Comparison of ENCODE assay signal across 6 cellular contexts in genomic region chrX:2214138-2214823, GRCh38.
DNase-seq lines count a peak whose midpoint lies in the region; ATAC-seq and TF ChIP-seq lines count a peak whose summit lies in the region.
"Not testable (repeated sequence)": the region's sequence is repeated elsewhere in the genome, so short reads cannot be mapped to it uniquely, and the experiment has no call there.

No MANE protein-coding gene starts in this region.

- not testable (repeated sequence) for ATAC-seq in GM23338; WTC11; memory B cell (ENCODE audit: low read depth); natural killer cell

- not testable (repeated sequence) for H3K4me2 ChIP-seq in GM23338; neuronal stem cell (ENCODE audit: insufficient read depth, low read length, poor library complexity, severe bottlenecking)

- not testable (repeated sequence) for H3K79me1 ChIP-seq in neuronal stem cell (ENCODE audit: low read depth, low read length)

- not testable (repeated sequence) for DNase-seq in GM23338 (ENCODE audit: low spot score); WTC11 (ENCODE audit: low spot score); activated naive CD8-positive, alpha-beta T cell treated with anti-CD3 and anti-CD28 coated beads for 36 hours; memory B cell (ENCODE audit: low spot score in 2 of 2); natural killer cell; neuronal stem cell (ENCODE audit: low spot score)

- CTCF ChIA-PET in WTC11 (lab: Charles Lee): not testable (repeated sequence)

- H3K14ac ChIP-seq in neuronal stem cell (ENCODE audit: low read length): not testable (repeated sequence)

- not testable (repeated sequence) for H2BK5ac ChIP-seq in neuronal stem cell (ENCODE audit: low read length)

- H4K91ac ChIP-seq in neuronal stem cell (ENCODE audit: low read depth, low read length, poor library complexity): not testable (repeated sequence)

- H2BK120ac ChIP-seq in neuronal stem cell (ENCODE audit: low read depth, low read length): not testable (repeated sequence)

- not testable (repeated sequence) for H3K9ac ChIP-seq in neuronal stem cell (ENCODE audit: low read depth, low read length, poor library complexity)

- H3F3A ChIP-seq in GM23338 (replicated peaks; ENCODE audit: low read depth): not testable (repeated sequence)

- TF ChIP-seq CTCF in GM23338 (conservative IDR thresholded peaks at IDR 0.05; ENCODE audit: low read depth in 2 of 2); WTC11 (IDR thresholded peaks at IDR 0.05); natural killer cell (IDR thresholded peaks at IDR 0.05): not testable (repeated sequence)

- H3K79me2 ChIP-seq in GM23338 (replicated peaks; ENCODE audit: insufficient read depth): not testable (repeated sequence)

- not testable (repeated sequence) for H3K18ac ChIP-seq in neuronal stem cell (ENCODE audit: low read length)

- not testable (repeated sequence) for H2BK15ac ChIP-seq in neuronal stem cell (ENCODE audit: low read length)

- not testable (repeated sequence) for H3K27me3 Mint-ChIP-seq in GM23338 (ENCODE audit: insufficient read depth, low read depth, poor library complexity); WTC11 (ENCODE audit: low read depth); activated naive CD8-positive, alpha-beta T cell treated with anti-CD3 and anti-CD28 coated beads for 36 hours; memory B cell; natural killer cell (ENCODE audit: low read depth in 2 of 2)

- H3K9me3 ChIP-seq in neuronal stem cell (replicated peaks in 1 of 2; ENCODE audit: control insufficient read depth in 2 of 2, insufficient read depth in 1 of 2, low read depth in 1 of 2, low read length in 2 of 2): peaks cover 15 to 35% of the 10 kb centered on the region in 2 donors

- not testable (repeated sequence) for H3K36me3 ChIP-seq in GM23338 (ENCODE audit: insufficient read depth); neuronal stem cell (replicated peaks in 1 of 2; ENCODE audit: control insufficient read depth in 2 of 2, insufficient read depth in 2 of 2, low read length in 2 of 2)

- peak overlapping the region; percentile 20 for H4K8ac ChIP-seq in neuronal stem cell (ENCODE audit: low read depth, low read length)

- H3K4me1 Mint-ChIP-seq in GM23338; WTC11; activated naive CD8-positive, alpha-beta T cell treated with anti-CD3 and anti-CD28 coated beads for 36 hours; memory B cell: not testable (repeated sequence)
- H3K4me1 Mint-ChIP-seq in natural killer cell: peaks cover 9 to 15% of the 10 kb centered on the region in 2 donors

- not testable (repeated sequence) for H2AK5ac ChIP-seq in neuronal stem cell (ENCODE audit: low read depth, low read length)

- not testable (repeated sequence) for H4K20me1 ChIP-seq in GM23338 (replicated peaks; ENCODE audit: insufficient read depth)

- H3K27ac ChIP-seq in GM23338 (ENCODE audit: low read depth); neuronal stem cell (replicated peaks; ENCODE audit: low read length): not testable (repeated sequence)

- H2BK12ac ChIP-seq in neuronal stem cell (ENCODE audit: low read length): not testable (repeated sequence)

- H3K36me3 Mint-ChIP-seq in GM23338 (ENCODE audit: low read depth): peaks cover 64% of the 10 kb centered on the region
- peaks cover 56% of the 10 kb centered on the region for H3K36me3 Mint-ChIP-seq in WTC11
- H3K36me3 Mint-ChIP-seq in activated naive CD8-positive, alpha-beta T cell treated with anti-CD3 and anti-CD28 coated beads for 36 hours: peaks cover 20% of the 10 kb centered on the region
- H3K36me3 Mint-ChIP-seq in memory B cell: peaks cover 22% of the 10 kb centered on the region
- not testable (repeated sequence) for H3K36me3 Mint-ChIP-seq in natural killer cell

- POLR2A ChIA-PET in WTC11 (lab: Charles Lee): not testable (repeated sequence)

- not testable (repeated sequence) for H3K27ac Mint-ChIP-seq in GM23338, WTC11
- peak overlapping the region; percentile 58 for H3K27ac Mint-ChIP-seq in activated naive CD8-positive, alpha-beta T cell treated with anti-CD3 and anti-CD28 coated beads for 36 hours
- H3K27ac Mint-ChIP-seq in memory B cell (peak overlapping the region; percentile 31), natural killer cell (peak overlapping the region; percentile 7 to 16)

- not testable (repeated sequence) for H3K27me3 ChIP-seq in GM23338 (ENCODE audit: insufficient read depth); neuronal stem cell (ENCODE audit: control insufficient read depth in 3 of 3, insufficient read depth in 3 of 3, low read depth in 1 of 3, low read length in 3 of 3)

- H3K9me2 ChIP-seq in GM23338 (ENCODE audit: insufficient read depth): not testable (repeated sequence)

- not testable (repeated sequence) for H3K4me1 ChIP-seq in GM23338 (ENCODE audit: insufficient read depth); neuronal stem cell (ENCODE audit: control insufficient read depth in 2 of 2, insufficient read depth in 1 of 2, low read depth in 1 of 2, low read length in 2 of 2)

- WGBS in neuronal stem cell (ENCODE audit: extremely low coverage in 2 of 2, insufficient read length in 2 of 2, insufficient replicate concordance in 1 of 2), 2 donors: 100% methylated on average over 1 of the region's 7 CpGs; no CpG with 5 or more reads in 1 of the 2 donors

- peaks cover 70% of the 10 kb centered on the region for H3K9me3 Mint-ChIP-seq in GM23338
- H3K9me3 Mint-ChIP-seq in WTC11: peaks cover 53% of the 10 kb centered on the region
- H3K9me3 Mint-ChIP-seq in activated naive CD8-positive, alpha-beta T cell treated with anti-CD3 and anti-CD28 coated beads for 36 hours: peaks cover 30% of the 10 kb centered on the region
- H3K9me3 Mint-ChIP-seq in memory B cell: peaks cover 15% of the 10 kb centered on the region
- H3K9me3 Mint-ChIP-seq in natural killer cell: peaks cover 0 to 12% of the 10 kb centered on the region in 2 donors

- not testable (repeated sequence) for H3K23ac ChIP-seq in neuronal stem cell (ENCODE audit: low read depth, low read length, poor library complexity)

- not testable (repeated sequence) for H3K4ac ChIP-seq in neuronal stem cell (ENCODE audit: low read length)

- not testable (repeated sequence) for H2AFZ ChIP-seq in GM23338; neuronal stem cell (ENCODE audit: low read length)

- not testable (repeated sequence) for H3K4me3 ChIP-seq in GM23338; neuronal stem cell (ENCODE audit: low read length in 2 of 2)

- not testable (repeated sequence) for H3K4me3 Mint-ChIP-seq in GM23338; WTC11; activated naive CD8-positive, alpha-beta T cell treated with anti-CD3 and anti-CD28 coated beads for 36 hours; memory B cell; natural killer cell

- intact Hi-C loops in natural killer cell (cut with micrococcal nuclease): not testable (repeated sequence)

TF ChIP-seq in GM23338, 12 proteins besides CTCF, POLR2A, EP300 and RAD21:
- peak; percentile 44 for TF ChIP-seq ZNF331 (CRISPR knock-in tag; IDR thresholded peaks at IDR 0.05; ENCODE audit: low read depth)

TF ChIP-seq in WTC11, 78 proteins besides CTCF, POLR2A, EP300 and RAD21:
- TF ChIP-seq ZNF512 (CRISPR knock-in tag; IDR thresholded peaks at IDR 0.05; ENCODE audit: borderline replicate concordance): peak; percentile 94
TF ChIP-seq in WTC11: peak in this region for 1; not testable (repeated sequence) for 77.
